In genomic region chr4:159279084-159279483, GRCh38 we compare ENCODE assay signal across 20 cellular contexts.
"Had no signal": no experiment of that assay in that cellular context is flagged by ENCODE, and none has a peak within 500 bp of the region (broad histone marks: within the 10 kb centered on the region; RNA-seq: fewer than 3 reads in every experiment).

No MANE protein-coding gene starts in this region.

- DNase-seq: activated CD4-positive, alpha-beta T cell treated with anti-CD3 and anti-CD28 coated beads for 36 hours; activated CD4-positive, alpha-beta T cell treated with anti-CD3 and anti-CD28 coated beads, Interleukin-2, amount 50 U/mL, for 48 hours; activated naive CD4-positive, alpha-beta T cell; effector CD8-positive, alpha-beta T cell; esophagus squamous epithelium; hippocampal formation; mucosa of descending colon; naive B cell; stimulated activated CD4-positive, alpha-beta T cell treated with anti-CD3 and anti-CD28 coated beads, Interleukin-4, amount 100 ng/mL, for 1 hour; stomach; upper lobe of left lung had no signal

- H3K4me3 Mint-ChIP-seq: activated CD4-positive, alpha-beta T cell treated with anti-CD3 and anti-CD28 coated beads for 36 hours; activated T-helper 1 cell treated with anti-CD3 and anti-CD28 coated beads, Interleukin-12 subunit alpha, Interleukin-12 subunit beta, Interleukin-2, Interleukin-4 antibody, amounts not matched to agents 30 ng/mL and 10 ng/mL and 1 ng/mL, durations not matched to agents 14 hours and 24 hours and 36 hours; memory B cell; naive B cell; neural progenitor cell; WTC11 had no signal

- H3K4me1 Mint-ChIP-seq: memory B cell had no signal

- H3K27me3 Mint-ChIP-seq: activated CD4-positive, alpha-beta T cell treated with anti-CD3 and anti-CD28 coated beads for 36 hours; memory B cell; naive B cell had no signal

- H3K9me3 Mint-ChIP-seq: activated T-helper 1 cell treated with anti-CD3 and anti-CD28 coated beads, Interleukin-12 subunit alpha, Interleukin-12 subunit beta, Interleukin-2, Interleukin-4 antibody, amounts not matched to agents 30 ng/mL and 10 ng/mL and 1 ng/mL, durations not matched to agents 14 hours and 24 hours and 36 hours; memory B cell; WTC11 had no signal

- H3K27ac Mint-ChIP-seq: activated CD4-positive, alpha-beta T cell treated with anti-CD3 and anti-CD28 coated beads for 36 hours; activated T-helper 1 cell treated with anti-CD3 and anti-CD28 coated beads, Interleukin-12 subunit alpha, Interleukin-12 subunit beta, Interleukin-2, Interleukin-4 antibody, amounts not matched to agents 30 ng/mL and 10 ng/mL and 1 ng/mL, durations not matched to agents 14 hours and 24 hours and 36 hours; memory B cell; naive B cell; neural progenitor cell; WTC11 had no signal

- H2AFZ ChIP-seq: neural progenitor cell had no signal

- H3K36me3 ChIP-seq: ascending aorta, breast epithelium, esophagus squamous epithelium, neural progenitor cell, stomach, thoracic aorta, upper lobe of left lung had no signal

- H3K27me3 ChIP-seq: ascending aorta, breast epithelium, esophagus squamous epithelium, neural progenitor cell, stomach, upper lobe of left lung had no signal

- H3K4me1 ChIP-seq: breast epithelium had no signal

- H3K9me3 ChIP-seq: ascending aorta, breast epithelium, esophagus squamous epithelium, mucosa of descending colon, stomach, thoracic aorta, upper lobe of left lung had no signal

- H3K9ac ChIP-seq: neural progenitor cell had no signal

- H3K27ac ChIP-seq: ascending aorta, breast epithelium, esophagus squamous epithelium, neural progenitor cell, stomach, thoracic aorta, upper lobe of left lung had no signal

- H3K36me3 Mint-ChIP-seq: naive B cell, WTC11 had no signal

- H3K4me2 ChIP-seq: neural progenitor cell, smooth muscle cell had no signal

- H3K4me3 ChIP-seq: ascending aorta, breast epithelium, esophagus squamous epithelium, mucosa of descending colon, neural progenitor cell, smooth muscle cell, stomach, thoracic aorta, upper lobe of left lung had no signal

- ATAC-seq: activated CD4-positive, alpha-beta T cell treated with anti-CD3 and anti-CD28 coated beads for 36 hours; mucosa of descending colon; sciatic nerve; WTC11 had no signal
